ENCODE assay signal across 11 cellular contexts in the genomic region with DNA sequence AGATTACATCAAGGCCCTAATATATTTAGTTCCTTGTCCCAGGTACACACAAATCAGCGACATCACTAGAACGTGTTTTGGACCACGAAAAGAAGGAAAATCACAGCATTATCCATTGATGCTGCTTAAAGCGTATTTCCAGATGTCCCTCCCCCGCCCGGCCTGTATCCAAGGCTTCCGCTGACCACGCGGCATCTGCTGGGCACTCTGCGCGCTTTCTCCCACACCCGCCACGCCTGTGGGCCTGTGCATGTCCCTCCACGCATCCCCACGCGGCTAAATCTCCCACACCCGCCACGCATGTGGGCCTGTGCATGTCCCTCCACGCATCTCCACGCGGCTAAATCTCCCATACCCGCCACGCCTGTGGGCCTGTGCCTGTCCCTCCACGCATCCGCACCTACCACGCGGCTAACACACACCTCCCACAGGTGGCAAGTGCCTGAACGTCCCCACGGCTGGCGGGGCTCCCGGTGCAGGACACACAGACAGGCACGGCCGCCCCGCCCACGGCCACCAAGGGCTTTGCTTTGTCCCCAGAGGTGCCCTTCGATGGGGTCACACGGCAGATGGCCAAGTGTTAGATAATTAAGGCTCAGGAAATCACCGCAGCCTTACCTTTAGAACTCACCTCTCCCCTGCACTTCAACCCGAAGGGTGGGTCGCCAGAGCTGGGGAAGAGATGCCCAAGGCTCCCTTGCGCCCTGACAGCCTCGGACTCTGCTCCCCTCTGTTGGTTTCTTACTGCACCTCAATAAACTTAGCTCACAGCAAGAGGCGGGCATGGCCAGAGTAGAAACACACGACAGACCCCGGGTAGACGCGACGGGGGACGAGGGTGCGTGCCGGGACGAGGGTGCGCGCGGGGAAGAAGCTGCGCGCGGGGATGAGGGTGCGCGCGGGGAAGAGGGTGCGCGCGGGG.
"Had no signal": no experiment of that assay in that cellular context is flagged by ENCODE, and none has a peak within 500 bp of the region (broad histone marks: within the 10 kb centered on the region; RNA-seq: fewer than 3 reads in every experiment).

No MANE protein-coding gene starts in this region.

- H3K27ac Mint-ChIP-seq: effector memory CD8-positive, alpha-beta T cell; immature natural killer cell; natural killer cell had no signal

- ATAC-seq: effector memory CD8-positive, alpha-beta T cell; foreskin keratinocyte; natural killer cell; psoas muscle; right lobe of liver had no signal

- DNase-seq: activated CD4-positive, alpha-beta T cell treated with anti-CD3 and anti-CD28 coated beads, Interleukin-2, amount 50 U/mL, for 1 hour; activated CD8-positive, alpha-beta memory T cell treated with anti-CD3 and anti-CD28 coated beads for 24 hours; activated naive CD4-positive, alpha-beta T cell treated with Interleukin-2 at 50 U/mL for 16 hours; cerebellar nuclear complex; effector memory CD8-positive, alpha-beta T cell; foreskin keratinocyte; immature natural killer cell; natural killer cell; psoas muscle; right lobe of liver; transverse colon had no signal

- H3K9me3 Mint-ChIP-seq: effector memory CD8-positive, alpha-beta T cell had no signal

- H3K36me3 ChIP-seq: right lobe of liver had no signal

- H3K36me3 Mint-ChIP-seq: immature natural killer cell, natural killer cell had no signal

- H3K27me3 ChIP-seq: foreskin keratinocyte, right lobe of liver, transverse colon had no signal

- H3K4me1 ChIP-seq: psoas muscle, right lobe of liver had no signal

- H3K4me3 ChIP-seq: psoas muscle, right lobe of liver, transverse colon had no signal

- H3K4me3 Mint-ChIP-seq: effector memory CD8-positive, alpha-beta T cell; immature natural killer cell; natural killer cell had no signal

- H3K9me3 ChIP-seq: right lobe of liver had no signal

- H3K27ac ChIP-seq: foreskin keratinocyte, psoas muscle, right lobe of liver had no signal

- H3K4me1 Mint-ChIP-seq: immature natural killer cell, natural killer cell had no signal
